In genomic region chr12:112022241-112023016, GRCh38 we compare ENCODE assay signal across 2 cellular contexts.
A peak's percentile ranks its signal among the peaks of the same experiment; 100 is the strongest.
TF ChIP-seq lines count a peak whose summit lies in the region.

No MANE protein-coding gene starts in this region.

TF ChIP-seq in IMR-90, 13 proteins besides CTCF, POLR2A, EP300 and RAD21:
- no peak for TF ChIP-seq MAZ (IDR thresholded peaks at IDR 0.05; ENCODE audit: borderline replicate concordance, low read depth, low read length)
- no peak for TF ChIP-seq RFX5 (IDR thresholded peaks at IDR 0.05; ENCODE audit: low read depth, low read length)
- TF ChIP-seq MXI1 (IDR thresholded peaks at IDR 0.05; ENCODE audit: borderline replicate concordance, low read depth, low read length) = no peak
- no peak for TF ChIP-seq USF2 (IDR thresholded peaks at IDR 0.05; ENCODE audit: low read depth, low read length)
- TF ChIP-seq BHLHE40 (IDR thresholded peaks at IDR 0.05; ENCODE audit: low read depth, low read length) = no peak
- no peak for TF ChIP-seq ELK1 (IDR thresholded peaks at IDR 0.05; ENCODE audit: borderline replicate concordance, low read depth, low read length)
- TF ChIP-seq NFE2L2 (IDR thresholded peaks at IDR 0.05; ENCODE audit: low read depth, low read length) = no peak
- TF ChIP-seq CEBPB (IDR thresholded peaks at IDR 0.05; ENCODE audit: low read depth, low read length) = no peak
- TF ChIP-seq CHD1 (IDR thresholded peaks at IDR 0.05; ENCODE audit: low read depth, low read length) = no peak
- TF ChIP-seq RCOR1 (IDR thresholded peaks at IDR 0.05; ENCODE audit: insufficient replicate concordance, low read length) = no peak

TF ChIP-seq in GM12878, 131 proteins besides CTCF, POLR2A, EP300 and RAD21:
- no peak for TF ChIP-seq CBX5 (IDR thresholded peaks at IDR 0.05; ENCODE audit: low read depth)
- TF ChIP-seq POLR2AphosphoS5 (IDR thresholded peaks at IDR 0.05; ENCODE audit: low read length) = 0 out of 2 replicates have a peak, but pooled peaks have one; percentile 27
